1 cellular context compared by ENCODE assay signal in the genomic region with DNA sequence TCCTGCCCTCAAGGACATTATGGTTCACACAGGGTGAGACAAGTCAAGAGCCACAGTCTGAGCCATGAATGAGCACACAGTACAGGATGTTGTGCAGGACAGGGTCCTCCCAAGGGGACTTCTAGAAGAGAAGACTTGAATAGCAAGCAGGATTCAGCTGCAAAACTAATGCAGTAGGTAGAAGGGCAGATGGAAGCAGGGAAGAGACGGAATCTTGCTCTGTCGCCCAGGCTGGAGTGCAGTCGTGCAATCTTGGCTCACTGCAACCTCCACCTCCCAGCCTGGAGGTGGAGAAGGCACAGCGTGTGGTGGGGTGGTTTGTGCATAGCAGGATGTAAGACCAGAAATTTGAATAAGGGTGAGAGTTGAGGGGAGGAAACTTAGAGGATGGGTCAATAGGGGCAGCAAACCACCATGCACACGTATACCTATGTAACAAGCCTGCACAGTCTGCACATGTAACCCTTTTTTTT.
TF ChIP-seq lines count a peak whose summit lies in the region.

No MANE protein-coding gene starts in this region.

TF ChIP-seq in GM23338, 12 proteins besides CTCF, POLR2A, EP300 and RAD21 (continued from another document):
- TF ChIP-seq, protein P1, sequence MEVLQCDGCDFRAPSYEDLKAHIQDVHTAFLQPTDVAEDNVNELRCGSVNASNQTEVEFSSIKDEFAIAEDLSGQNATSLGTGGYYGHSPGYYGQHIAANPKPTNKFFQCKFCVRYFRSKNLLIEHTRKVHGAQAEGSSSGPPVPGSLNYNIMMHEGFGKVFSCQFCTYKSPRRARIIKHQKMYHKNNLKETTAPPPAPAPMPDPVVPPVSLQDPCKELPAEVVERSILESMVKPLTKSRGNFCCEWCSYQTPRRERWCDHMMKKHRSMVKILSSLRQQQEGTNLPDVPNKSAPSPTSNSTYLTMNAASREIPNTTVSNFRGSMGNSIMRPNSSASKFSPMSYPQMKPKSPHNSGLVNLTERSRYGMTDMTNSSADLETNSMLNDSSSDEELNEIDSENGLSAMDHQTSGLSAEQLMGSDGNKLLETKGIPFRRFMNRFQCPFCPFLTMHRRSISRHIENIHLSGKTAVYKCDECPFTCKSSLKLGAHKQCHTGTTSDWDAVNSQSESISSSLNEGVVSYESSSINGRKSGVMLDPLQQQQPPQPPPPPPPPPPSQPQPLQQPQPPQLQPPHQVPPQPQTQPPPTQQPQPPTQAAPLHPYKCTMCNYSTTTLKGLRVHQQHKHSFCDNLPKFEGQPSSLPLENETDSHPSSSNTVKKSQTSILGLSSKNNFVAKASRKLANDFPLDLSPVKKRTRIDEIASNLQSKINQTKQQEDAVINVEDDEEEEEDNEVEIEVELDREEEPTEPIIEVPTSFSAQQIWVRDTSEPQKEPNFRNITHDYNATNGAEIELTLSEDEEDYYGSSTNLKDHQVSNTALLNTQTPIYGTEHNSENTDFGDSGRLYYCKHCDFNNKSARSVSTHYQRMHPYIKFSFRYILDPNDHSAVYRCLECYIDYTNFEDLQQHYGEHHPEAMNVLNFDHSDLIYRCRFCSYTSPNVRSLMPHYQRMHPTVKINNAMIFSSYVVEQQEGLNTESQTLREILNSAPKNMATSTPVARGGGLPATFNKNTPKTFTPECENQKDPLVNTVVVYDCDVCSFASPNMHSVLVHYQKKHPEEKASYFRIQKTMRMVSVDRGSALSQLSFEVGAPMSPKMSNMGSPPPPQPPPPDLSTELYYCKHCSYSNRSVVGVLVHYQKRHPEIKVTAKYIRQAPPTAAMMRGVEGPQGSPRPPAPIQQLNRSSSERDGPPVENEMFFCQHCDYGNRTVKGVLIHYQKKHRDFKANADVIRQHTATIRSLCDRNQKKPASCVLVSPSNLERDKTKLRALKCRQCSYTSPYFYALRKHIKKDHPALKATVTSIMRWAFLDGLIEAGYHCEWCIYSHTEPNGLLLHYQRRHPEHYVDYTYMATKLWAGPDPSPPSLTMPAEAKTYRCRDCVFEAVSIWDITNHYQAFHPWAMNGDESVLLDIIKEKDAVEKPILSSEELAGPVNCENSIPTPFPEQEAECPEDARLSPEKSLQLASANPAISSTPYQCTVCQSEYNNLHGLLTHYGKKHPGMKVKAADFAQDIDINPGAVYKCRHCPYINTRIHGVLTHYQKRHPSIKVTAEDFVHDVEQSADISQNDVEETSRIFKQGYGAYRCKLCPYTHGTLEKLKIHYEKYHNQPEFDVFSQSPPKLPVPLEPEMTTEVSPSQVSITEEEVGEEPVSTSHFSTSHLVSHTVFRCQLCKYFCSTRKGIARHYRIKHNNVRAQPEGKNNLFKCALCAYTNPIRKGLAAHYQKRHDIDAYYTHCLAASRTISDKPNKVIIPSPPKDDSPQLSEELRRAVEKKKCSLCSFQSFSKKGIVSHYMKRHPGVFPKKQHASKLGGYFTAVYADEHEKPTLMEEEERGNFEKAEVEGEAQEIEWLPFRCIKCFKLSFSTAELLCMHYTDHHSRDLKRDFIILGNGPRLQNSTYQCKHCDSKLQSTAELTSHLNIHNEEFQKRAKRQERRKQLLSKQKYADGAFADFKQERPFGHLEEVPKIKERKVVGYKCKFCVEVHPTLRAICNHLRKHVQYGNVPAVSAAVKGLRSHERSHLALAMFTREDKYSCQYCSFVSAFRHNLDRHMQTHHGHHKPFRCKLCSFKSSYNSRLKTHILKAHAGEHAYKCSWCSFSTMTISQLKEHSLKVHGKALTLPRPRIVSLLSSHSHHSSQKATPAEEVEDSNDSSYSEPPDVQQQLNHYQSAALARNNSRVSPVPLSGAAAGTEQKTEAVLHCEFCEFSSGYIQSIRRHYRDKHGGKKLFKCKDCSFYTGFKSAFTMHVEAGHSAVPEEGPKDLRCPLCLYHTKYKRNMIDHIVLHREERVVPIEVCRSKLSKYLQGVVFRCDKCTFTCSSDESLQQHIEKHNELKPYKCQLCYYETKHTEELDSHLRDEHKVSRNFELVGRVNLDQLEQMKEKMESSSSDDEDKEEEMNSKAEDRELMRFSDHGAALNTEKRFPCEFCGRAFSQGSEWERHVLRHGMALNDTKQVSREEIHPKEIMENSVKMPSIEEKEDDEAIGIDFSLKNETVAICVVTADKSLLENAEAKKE (CRISPR knock-in tag; IDR thresholded peaks at IDR 0.05), result no peak
- TF ChIP-seq, protein P2, sequence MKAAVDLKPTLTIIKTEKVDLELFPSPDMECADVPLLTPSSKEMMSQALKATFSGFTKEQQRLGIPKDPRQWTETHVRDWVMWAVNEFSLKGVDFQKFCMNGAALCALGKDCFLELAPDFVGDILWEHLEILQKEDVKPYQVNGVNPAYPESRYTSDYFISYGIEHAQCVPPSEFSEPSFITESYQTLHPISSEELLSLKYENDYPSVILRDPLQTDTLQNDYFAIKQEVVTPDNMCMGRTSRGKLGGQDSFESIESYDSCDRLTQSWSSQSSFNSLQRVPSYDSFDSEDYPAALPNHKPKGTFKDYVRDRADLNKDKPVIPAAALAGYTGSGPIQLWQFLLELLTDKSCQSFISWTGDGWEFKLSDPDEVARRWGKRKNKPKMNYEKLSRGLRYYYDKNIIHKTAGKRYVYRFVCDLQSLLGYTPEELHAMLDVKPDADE (IDR thresholded peaks at IDR 0.05), result no peak
- no peak for TF ChIP-seq NANOG (IDR thresholded peaks at IDR 0.05; ENCODE audit: borderline replicate concordance)
- TF ChIP-seq EZH2phosphoT487 (IDR thresholded peaks at IDR 0.05; ENCODE audit: unreplicated experiment), result no peak
- TF ChIP-seq ZNF114 (CRISPR knock-in tag; IDR thresholded peaks at IDR 0.05), result no peak
- no peak for TF ChIP-seq EZH2 (IDR thresholded peaks at IDR 0.05; ENCODE audit: low read depth, unreplicated experiment)
